In genomic region chr7:23594879-23595604, GRCh38 we compare ENCODE assay signal across 8 cellular contexts. TPM values are rescaled to one million over a fixed set of nuclear protein-coding genes. Genes with fewer than 3 reads are reported as not detected.
DNase-seq lines count a peak whose midpoint lies in the region; ATAC-seq and TF ChIP-seq lines count a peak whose summit lies in the region.

No MANE protein-coding gene starts in this region.

- DNase-seq in MCF 10A (ENCODE audit: unreplicated experiment) (peak; percentile 68), breast epithelium (ENCODE audit: low spot score in 2 of 2) (no peak), activated B cell treated with CpG ODN at 0.5 μM for 24 hours (no peak), cardiac septum (ENCODE audit: low spot score) (no peak), medulla oblongata (ENCODE audit: extremely low spot score) (no peak), superior temporal gyrus (ENCODE audit: extremely low spot score) (no peak)
- peak; percentile 61 for DNase-seq in stimulated activated CD4-positive, alpha-beta T cell treated with anti-CD3 and anti-CD28 coated beads, Interleukin-4, amount 100 ng/mL, for 24 hours

- H3K9me3 Mint-ChIP-seq in MCF 10A (ENCODE audit: unreplicated experiment) (no peaks in the 10 kb centered on the region), activated B cell treated with CpG ODN at 0.5 μM for 24 hours (no peaks in the 10 kb centered on the region)

- H3K27ac Mint-ChIP-seq in MCF 10A (ENCODE audit: low read depth, unreplicated experiment), result no peak overlapping the region
- H3K27ac Mint-ChIP-seq in activated B cell treated with CpG ODN at 0.5 μM for 24 hours, result peak overlapping the region; percentile 78

- H3K27me3 Mint-ChIP-seq in MCF 10A (ENCODE audit: insufficient read depth, unreplicated experiment) (no peaks in the 10 kb centered on the region), activated B cell treated with CpG ODN at 0.5 μM for 24 hours (no peaks in the 10 kb centered on the region)

- H3K4me1 Mint-ChIP-seq in MCF 10A (ENCODE audit: insufficient read depth, unreplicated experiment), result peaks cover 21% of the 10 kb centered on the region
- H3K4me1 Mint-ChIP-seq in activated B cell treated with CpG ODN at 0.5 μM for 24 hours, result peaks cover 49% of the 10 kb centered on the region

- H3K36me3 Mint-ChIP-seq in MCF 10A (ENCODE audit: insufficient read depth, unreplicated experiment) (no peaks in the 10 kb centered on the region), activated B cell treated with CpG ODN at 0.5 μM for 24 hours (ENCODE audit: low read depth) (peaks cover 5% of the 10 kb centered on the region)

- CTCF ChIA-PET in MCF 10A (lab: Yijun Ruan, JAX), result interaction anchor here (0.6 to 0.7 kb wide), 3 partner anchors 12 to 104 kb away, joined by 3 read pairs; no protein-coding TSS in a partner anchor
- CTCF ChIA-PET in activated B cell treated with CpG ODN at 0.5 μM for 24 hours (lab: Charles Lee), result interaction anchor here (1.7 to 1.8 kb wide), 2 partner anchors 102 to 237 kb away, joined by 4 to 5 read pairs; no protein-coding TSS in a partner anchor

- peaks cover 0 to 6% of the 10 kb centered on the region in 2 donors for H3K4me1 ChIP-seq in breast epithelium

- H3K9me3 ChIP-seq in breast epithelium, result no peaks in the 10 kb centered on the region

- H3K36me3 ChIP-seq in breast epithelium, result no peaks in the 10 kb centered on the region

- H3K27me3 ChIP-seq in breast epithelium, result no peaks in the 10 kb centered on the region

- intact Hi-C loops in MCF 10A (cut with micrococcal nuclease) (no loop called here), breast epithelium (cut with DNase I; ENCODE audit: low total_unique reads) (no loop called here), activated B cell treated with CpG ODN at 0.5 μM for 24 hours (cut with micrococcal nuclease) (loop anchor here (1.0 to 5.0 kb wide), 7 partner anchors 63 to 1648 kb away; partner anchors contain the start of genes CDCA7L, HYCC1, IGF2BP3 and OSBPL3), cardiac septum (cut with DNase I) (loop anchor here (5.0 kb wide), 1 partner anchor 63 kb away; the partner anchor contains the start of gene TRA2A)

- no peak for TF ChIP-seq POLR2A in breast epithelium (IDR thresholded peaks at IDR 0.05)

- no peak overlapping the region for H3K27ac ChIP-seq in breast epithelium

- POLR2A ChIA-PET in MCF 10A (lab: Yijun Ruan, JAX), result interaction anchor here (0.7 to 1.0 kb wide), 2 partner anchors 22 to 1116 kb away, joined by 3 to 4 read pairs; no protein-coding TSS in a partner anchor
- POLR2A ChIA-PET in activated B cell treated with CpG ODN at 0.5 μM for 24 hours (lab: Charles Lee), result interaction anchor here (1.0 kb wide), 1 partner anchor 413 kb away, joined by 3 read pairs; the partner anchor contains the start of gene NUP42

- ATAC-seq in HG03097 (IDR thresholded peaks at IDR 0.05; ENCODE audit: low FRiP score, unreplicated experiment), result peak; percentile 38
- peak; percentile 81 for ATAC-seq in activated B cell treated with CpG ODN at 0.5 μM for 24 hours (ENCODE audit: low read depth)

- H3K4me3 ChIP-seq in breast epithelium, result no peak overlapping the region

- BruUV-seq in MCF 10A (replicated peaks; lab: Mats Ljungman, UMichigan), result no TSS peak

- H3K4me3 Mint-ChIP-seq in MCF 10A (ENCODE audit: unreplicated experiment), result no peak overlapping the region
- H3K4me3 Mint-ChIP-seq in activated B cell treated with CpG ODN at 0.5 μM for 24 hours, result peak overlapping the region; percentile 45

- TF ChIP-seq CTCF in MCF 10A (IDR thresholded peaks at IDR 0.05; ENCODE audit: unreplicated experiment), result no peak
- TF ChIP-seq CTCF in breast epithelium (IDR thresholded peaks at IDR 0.05), result no peak
- TF ChIP-seq CTCF in activated B cell treated with CpG ODN at 0.5 μM for 24 hours (IDR thresholded peaks at IDR 0.05), result no peak

RNA-seq across cellular contexts. Expression of gene CCDC126, which starts 2.1 kb away (rescaled TPM):
- 4.2 and 4.7 TPM in 2 replicates for total RNA-seq in MCF 10A (2022)
- 10 to 100 TPM; 18.7 to 35.4 (median 24.6) TPM for total RNA-seq in breast epithelium
- total RNA-seq in activated B cell treated with CpG ODN at 0.5 μM for 24 hours, result 13.7 and 15.7 TPM in 2 replicates
- 10.1 TPM for total RNA-seq in cardiac septum

Comparison
In these comparisons a context has a peak if more than half of its experiments do, and no peak if none do; other contexts are left out.
1. DNase-seq: peak in MCF 10A (single experiment) and stimulated activated CD4-positive, alpha-beta T cell treated with anti-CD3 and anti-CD28 coated beads, Interleukin-4, amount 100 ng/mL, for 24 hours (single experiment); none in breast epithelium (0 of 2), activated B cell treated with CpG ODN at 0.5 μM for 24 hours (single experiment), cardiac septum (single experiment), medulla oblongata (single experiment) and superior temporal gyrus (single experiment).
2. intact Hi-C loops: an anchor here in activated B cell treated with CpG ODN at 0.5 μM for 24 hours (1.0 to 5.0 kb wide) and cardiac septum (5.0 kb wide); none called in MCF 10A and breast epithelium.